In the genomic region with DNA sequence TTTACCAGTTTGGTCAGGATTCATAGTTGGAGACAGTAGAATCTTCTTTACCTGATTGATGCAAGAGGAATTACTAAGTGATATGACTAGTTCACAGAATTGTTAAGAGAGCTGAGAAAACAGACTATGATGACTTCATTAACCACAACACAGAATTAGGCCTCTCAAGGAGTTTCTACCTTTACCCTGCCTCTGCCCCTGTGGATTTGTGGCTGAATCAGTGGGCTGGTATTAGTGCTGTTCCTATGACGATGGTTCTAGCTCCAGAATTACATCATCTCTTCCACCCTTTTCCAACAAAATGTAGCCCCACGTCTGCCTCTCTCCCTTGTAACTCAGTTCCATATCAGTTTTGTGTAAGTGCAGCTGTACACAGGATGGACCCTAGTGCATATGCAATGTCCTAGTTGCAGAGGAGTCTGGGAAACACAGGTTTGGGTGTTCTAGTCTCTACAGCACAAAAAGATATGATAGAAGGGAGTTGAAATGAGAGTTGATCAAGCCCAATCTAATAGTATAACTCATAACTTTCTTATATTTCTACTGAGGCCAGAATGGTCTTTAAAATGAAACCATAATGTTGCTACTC, we compare ENCODE assay signal across 11 cellular contexts.
DNase-seq lines count a peak whose midpoint lies in the region; ATAC-seq and TF ChIP-seq lines count a peak whose summit lies in the region.
"Had no signal": no experiment of that assay in that cellular context is flagged by ENCODE, and none has a peak within 500 bp of the region (broad histone marks: within the 10 kb centered on the region; RNA-seq: fewer than 3 reads in every experiment).

No MANE protein-coding gene starts in this region.

- H3K27ac Mint-ChIP-seq in endothelial cell (ENCODE audit: unreplicated experiment) (no peak overlapping the region), WTC11 (no peak overlapping the region)
- H3K27ac Mint-ChIP-seq: stimulated activated naive CD8-positive, alpha-beta T cell treated with anti-CD3 and anti-CD28 coated beads, Interleukin-15, Interleukin-2, amounts not matched to agents 100 ng/mL and 50 ng/mL, for 24 hours had no signal

- no peaks in the 10 kb centered on the region for H3K36me3 ChIP-seq in vagina
- H3K36me3 ChIP-seq: cardiac muscle cell had no signal

- no peak overlapping the region for H3K4me3 ChIP-seq in vagina
- H3K4me3 ChIP-seq: cardiac muscle cell had no signal

- TF ChIP-seq CTCF in vagina (IDR thresholded peaks at IDR 0.05) = no peak
- TF ChIP-seq CTCF in endothelial cell (IDR thresholded peaks at IDR 0.05; ENCODE audit: unreplicated experiment) = no peak
- TF ChIP-seq CTCF in WTC11 (IDR thresholded peaks at IDR 0.05) = no peak

- H3K27me3 ChIP-seq in vagina = no peaks in the 10 kb centered on the region
- H3K27me3 ChIP-seq: cardiac muscle cell had no signal

- peak; percentile 13 for DNase-seq in fibroblast of peridontal ligament (ENCODE audit: extremely low read depth)
- DNase-seq in foreskin melanocyte = no peak
- no peak for DNase-seq in vagina (ENCODE audit: extremely low spot score in 2 of 2)
- DNase-seq in endothelial cell (ENCODE audit: low spot score) = no peak
- no peak for DNase-seq in WTC11 (ENCODE audit: low spot score)
- DNase-seq: NCI-H446 had no signal

- H3K27me3 Mint-ChIP-seq in endothelial cell (ENCODE audit: unreplicated experiment) = no peaks in the 10 kb centered on the region
- no peaks in the 10 kb centered on the region for H3K27me3 Mint-ChIP-seq in WTC11 (ENCODE audit: low read depth)

- no peaks in the 10 kb centered on the region for H3K9me3 Mint-ChIP-seq in endothelial cell (ENCODE audit: unreplicated experiment)
- peaks cover 3% of the 10 kb centered on the region; the same call in 1 of the 2 replicates for H3K9me3 Mint-ChIP-seq in WTC11
- H3K9me3 Mint-ChIP-seq: stimulated activated naive CD8-positive, alpha-beta T cell treated with anti-CD3 and anti-CD28 coated beads, Interleukin-15, Interleukin-2, amounts not matched to agents 100 ng/mL and 50 ng/mL, for 24 hours had no signal

- peak; percentile 82 for ATAC-seq in GM18502 (IDR thresholded peaks at IDR 0.05; ENCODE audit: poor library complexity, unreplicated experiment)
- peak; percentile 53 for ATAC-seq in GM21526 (IDR thresholded peaks at IDR 0.05; ENCODE audit: low FRiP score, unreplicated experiment)
- peak; percentile 71 for ATAC-seq in HG03469 (IDR thresholded peaks at IDR 0.05; ENCODE audit: unreplicated experiment)
- no peak for ATAC-seq in WTC11

- H3K36me3 Mint-ChIP-seq in endothelial cell (ENCODE audit: low read depth, unreplicated experiment) = no peaks in the 10 kb centered on the region
- H3K36me3 Mint-ChIP-seq in WTC11 = no peaks in the 10 kb centered on the region

- H3K4me1 ChIP-seq in vagina = no peaks in the 10 kb centered on the region

- CTCF ChIA-PET in WTC11 (lab: Charles Lee) = no interaction called here

- H3K4me1 Mint-ChIP-seq in endothelial cell (ENCODE audit: unreplicated experiment) (peaks cover 11% of the 10 kb centered on the region), WTC11 (no peaks in the 10 kb centered on the region)

- intact Hi-C loops in vagina (cut with DNase I) = no loop called here

- no peak overlapping the region for H3K27ac ChIP-seq in vagina
- H3K27ac ChIP-seq: cardiac muscle cell had no signal

- H3K9me3 ChIP-seq in vagina = no peaks in the 10 kb centered on the region

- H3K4me3 Mint-ChIP-seq in endothelial cell (ENCODE audit: unreplicated experiment) = no peak overlapping the region
- no peak overlapping the region for H3K4me3 Mint-ChIP-seq in WTC11
- H3K4me3 Mint-ChIP-seq: stimulated activated naive CD8-positive, alpha-beta T cell treated with anti-CD3 and anti-CD28 coated beads, Interleukin-15, Interleukin-2, amounts not matched to agents 100 ng/mL and 50 ng/mL, for 24 hours had no signal

- POLR2A ChIA-PET in WTC11 (lab: Charles Lee) = no interaction called here

- no peak for TF ChIP-seq POLR2A in vagina (IDR thresholded peaks at IDR 0.05)

TF ChIP-seq in WTC11, 78 proteins besides CTCF, POLR2A, EP300 and RAD21 (continues in another document):
- TF ChIP-seq SOX15 (CRISPR knock-in tag; IDR thresholded peaks at IDR 0.05) (no peak), EMX1 (CRISPR knock-in tag; IDR thresholded peaks at IDR 0.05) (no peak), MLX (CRISPR knock-in tag; IDR thresholded peaks at IDR 0.05) (no peak), CREB1 (CRISPR knock-in tag; IDR thresholded peaks at IDR 0.05) (no peak), OVOL2 (CRISPR knock-in tag; IDR thresholded peaks at IDR 0.05; ENCODE audit: borderline replicate concordance) (no peak), MXD4 (CRISPR knock-in tag; IDR thresholded peaks at IDR 0.05; ENCODE audit: borderline replicate concordance) (no peak), MAX (CRISPR knock-in tag; IDR thresholded peaks at IDR 0.05) (no peak), STAT6 (CRISPR knock-in tag; conservative IDR thresholded peaks at IDR 0.05; ENCODE audit: low read depth) (no peak), MYBL2 (CRISPR knock-in tag; IDR thresholded peaks at IDR 0.05) (no peak), GTF2I (CRISPR knock-in tag; conservative IDR thresholded peaks at IDR 0.05) (no peak), RELA (CRISPR knock-in tag; IDR thresholded peaks at IDR 0.05; ENCODE audit: borderline replicate concordance) (no peak), TEAD1 (CRISPR knock-in tag; IDR thresholded peaks at IDR 0.05) (no peak)
- TF ChIP-seq, protein P1, sequence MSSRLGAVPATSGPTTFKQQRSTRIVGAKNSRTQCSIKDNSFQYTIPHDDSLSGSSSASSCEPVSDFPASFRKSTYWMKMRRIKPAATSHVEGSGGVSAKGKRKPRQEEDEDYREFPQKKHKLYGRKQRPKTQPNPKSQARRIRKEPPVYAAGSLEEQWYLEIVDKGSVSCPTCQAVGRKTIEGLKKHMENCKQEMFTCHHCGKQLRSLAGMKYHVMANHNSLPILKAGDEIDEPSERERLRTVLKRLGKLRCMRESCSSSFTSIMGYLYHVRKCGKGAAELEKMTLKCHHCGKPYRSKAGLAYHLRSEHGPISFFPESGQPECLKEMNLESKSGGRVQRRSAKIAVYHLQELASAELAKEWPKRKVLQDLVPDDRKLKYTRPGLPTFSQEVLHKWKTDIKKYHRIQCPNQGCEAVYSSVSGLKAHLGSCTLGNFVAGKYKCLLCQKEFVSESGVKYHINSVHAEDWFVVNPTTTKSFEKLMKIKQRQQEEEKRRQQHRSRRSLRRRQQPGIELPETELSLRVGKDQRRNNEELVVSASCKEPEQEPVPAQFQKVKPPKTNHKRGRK (CRISPR knock-in tag; IDR thresholded peaks at IDR 0.05; ENCODE audit: borderline replicate concordance) = no peak
- TF ChIP-seq, protein P2, sequence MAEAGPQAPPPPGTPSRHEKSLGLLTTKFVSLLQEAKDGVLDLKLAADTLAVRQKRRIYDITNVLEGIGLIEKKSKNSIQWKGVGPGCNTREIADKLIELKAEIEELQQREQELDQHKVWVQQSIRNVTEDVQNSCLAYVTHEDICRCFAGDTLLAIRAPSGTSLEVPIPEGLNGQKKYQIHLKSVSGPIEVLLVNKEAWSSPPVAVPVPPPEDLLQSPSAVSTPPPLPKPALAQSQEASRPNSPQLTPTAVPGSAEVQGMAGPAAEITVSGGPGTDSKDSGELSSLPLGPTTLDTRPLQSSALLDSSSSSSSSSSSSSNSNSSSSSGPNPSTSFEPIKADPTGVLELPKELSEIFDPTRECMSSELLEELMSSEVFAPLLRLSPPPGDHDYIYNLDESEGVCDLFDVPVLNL (CRISPR knock-in tag; IDR thresholded peaks at IDR 0.05; ENCODE audit: borderline replicate concordance, low read depth) = no peak
- TF ChIP-seq, protein P3, sequence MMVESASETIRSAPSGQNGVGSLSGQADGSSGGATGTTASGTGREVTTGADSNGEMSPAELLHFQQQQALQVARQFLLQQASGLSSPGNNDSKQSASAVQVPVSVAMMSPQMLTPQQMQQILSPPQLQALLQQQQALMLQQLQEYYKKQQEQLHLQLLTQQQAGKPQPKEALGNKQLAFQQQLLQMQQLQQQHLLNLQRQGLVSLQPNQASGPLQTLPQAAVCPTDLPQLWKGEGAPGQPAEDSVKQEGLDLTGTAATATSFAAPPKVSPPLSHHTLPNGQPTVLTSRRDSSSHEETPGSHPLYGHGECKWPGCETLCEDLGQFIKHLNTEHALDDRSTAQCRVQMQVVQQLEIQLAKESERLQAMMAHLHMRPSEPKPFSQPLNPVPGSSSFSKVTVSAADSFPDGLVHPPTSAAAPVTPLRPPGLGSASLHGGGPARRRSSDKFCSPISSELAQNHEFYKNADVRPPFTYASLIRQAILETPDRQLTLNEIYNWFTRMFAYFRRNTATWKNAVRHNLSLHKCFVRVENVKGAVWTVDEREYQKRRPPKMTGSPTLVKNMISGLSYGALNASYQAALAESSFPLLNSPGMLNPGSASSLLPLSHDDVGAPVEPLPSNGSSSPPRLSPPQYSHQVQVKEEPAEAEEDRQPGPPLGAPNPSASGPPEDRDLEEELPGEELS (CRISPR knock-in tag; IDR thresholded peaks at IDR 0.05) = no peak
